In genomic region chr1:56056438-56057312, GRCh38 we compare ENCODE assay signal across 18 cellular contexts.
DNase-seq lines count a peak whose midpoint lies in the region; ATAC-seq and TF ChIP-seq lines count a peak whose summit lies in the region.
"Had no signal": no experiment of that assay in that cellular context is flagged by ENCODE, and none has a peak within 500 bp of the region (broad histone marks: within the 10 kb centered on the region; RNA-seq: fewer than 3 reads in every experiment).

No MANE protein-coding gene starts in this region.

- in situ Hi-C loops in mammary epithelial cell (cut with MboI; ENCODE audit: low sequenced_read_pairs in 2 of 2): no loop called here

- TF ChIP-seq CTCF in right atrium auricular region (IDR thresholded peaks at IDR 0.05) (no peak), mammary epithelial cell (conservative IDR thresholded peaks at IDR 0.05 in 1 of 2, IDR thresholded peaks at IDR 0.05 in 1 of 2; ENCODE audit: extremely low read depth in 1 of 2, insufficient read depth in 1 of 2, low read depth in 1 of 2, low read length in 2 of 2) (no peak)

- CTCF ChIA-PET in mammary epithelial cell (lab: Charles Lee; ENCODE audit: low non-redundant PET): no interaction called here

- H3K4me1 ChIP-seq in right atrium auricular region (no peaks in the 10 kb centered on the region), mammary epithelial cell (ENCODE audit: insufficient read depth, low read length) (no peaks in the 10 kb centered on the region), right cardiac atrium (ENCODE audit: control insufficient read depth, insufficient read depth, low read length) (no peaks in the 10 kb centered on the region), aorta (ENCODE audit: control insufficient read depth in 1 of 2, insufficient read depth in 2 of 2, low read length in 2 of 2) (peaks cover 0 to 6% of the 10 kb centered on the region in 2 donors)
- H3K4me1 ChIP-seq: A549 had no signal

- H4K20me1 ChIP-seq in mammary epithelial cell (ENCODE audit: insufficient read depth, low read length): no peaks in the 10 kb centered on the region

- H3K27me3 ChIP-seq in right atrium auricular region: no peaks in the 10 kb centered on the region
- no peaks in the 10 kb centered on the region for H3K27me3 ChIP-seq in mammary epithelial cell (ENCODE audit: insufficient read depth, low read length)
- H3K27me3 ChIP-seq in right cardiac atrium (ENCODE audit: control insufficient read depth, insufficient read depth): no peaks in the 10 kb centered on the region
- no peaks in the 10 kb centered on the region for H3K27me3 ChIP-seq in aorta (ENCODE audit: control insufficient read depth in 1 of 2, insufficient read depth in 2 of 2, low read length in 1 of 2)

- no peak overlapping the region for H2AFZ ChIP-seq in mammary epithelial cell (ENCODE audit: low read depth, low read length)

- H3K9me3 ChIP-seq in right atrium auricular region (no peaks in the 10 kb centered on the region), mammary epithelial cell (replicated peaks; ENCODE audit: insufficient read depth, low read length) (no peaks in the 10 kb centered on the region), right cardiac atrium (ENCODE audit: control insufficient read depth, low read length) (no peaks in the 10 kb centered on the region), aorta (ENCODE audit: control insufficient read depth, low read length) (no peaks in the 10 kb centered on the region)
- H3K9me3 ChIP-seq: A549 had no signal

- H3K79me2 ChIP-seq in mammary epithelial cell (ENCODE audit: insufficient read depth, low read length): no peaks in the 10 kb centered on the region

- 85% methylated on average over 9 of the region's 9 CpGs for WGBS in mammary epithelial cell (ENCODE audit: low coverage, missing lambda C conversion rate)
- 60% methylated on average over 9 of the region's 9 CpGs for WGBS in right cardiac atrium
- 69 to 72% methylated on average over 9 of the region's 9 CpGs for WGBS in aorta, 2 donors

- dilution Hi-C loops in mammary epithelial cell (cut with HindIII; ENCODE audit: low sequenced_read_pairs): no loop called here

- H3K4me3 ChIP-seq in right atrium auricular region (no peak overlapping the region), mammary epithelial cell (replicated peaks in 1 of 3; ENCODE audit: insufficient read depth in 1 of 3, low read depth in 2 of 3, low read length in 3 of 3) (no peak overlapping the region), right cardiac atrium (ENCODE audit: low read length) (no peak overlapping the region), aorta (ENCODE audit: low read length in 2 of 2) (no peak overlapping the region)
- H3K4me3 ChIP-seq: A549, K562 had no signal

- BruUV-seq in mammary epithelial cell (replicated peaks; lab: Mats Ljungman, UMichigan): no TSS peak

- no peak overlapping the region for H3K9ac ChIP-seq in mammary epithelial cell (ENCODE audit: insufficient read depth, low read length)

- ATAC-seq in Right ventricle myocardium inferior (peak; percentile 39), right cardiac atrium (peak; percentile 56 to 64), aorta (ENCODE audit: low FRiP score) (peak; percentile 38), GM21447 (IDR thresholded peaks at IDR 0.05; ENCODE audit: unreplicated experiment) (no peak)
- ATAC-seq: A549; activated CD8-positive, alpha-beta T cell treated with anti-CD3 and anti-CD28 coated beads, Interleukin-2, amount 10 ng/mL, durations not matched to agents 7 days and 5 days; K562; naive thymus-derived CD8-positive, alpha-beta T cell; stimulated activated effector memory CD8-positive, alpha-beta T cell treated with anti-CD3 and anti-CD28 coated beads, Interleukin-12 subunit alpha, Interleukin-12 subunit beta, amount 100 ng/mL, for 72 hours had no signal

- no peak overlapping the region for H3K4me2 ChIP-seq in mammary epithelial cell (ENCODE audit: insufficient read depth, low read depth, low read length)
- H3K4me2 ChIP-seq: A549 had no signal

- H3K36me3 ChIP-seq in right atrium auricular region (no peaks in the 10 kb centered on the region), mammary epithelial cell (ENCODE audit: insufficient read depth, low read length) (no peaks in the 10 kb centered on the region), aorta (ENCODE audit: control insufficient read depth in 1 of 2, insufficient read depth in 2 of 2, low read length in 1 of 2) (peaks cover 0 to 1% of the 10 kb centered on the region in 2 donors)

- intact Hi-C loops in Right ventricle myocardium inferior (cut with DNase I) (loop anchor here (5.0 to 10.0 kb wide), 2 partner anchors 72 to 91 kb away; no protein-coding TSS in a partner anchor), mammary epithelial cell (cut with micrococcal nuclease) (no loop called here), right cardiac atrium (cut with DNase I) (no loop called here), aorta (cut with DNase I) (no loop called here)

- DNase-seq in Right ventricle myocardium inferior (ENCODE audit: missing footprints) (no peak), right atrium auricular region (ENCODE audit: low spot score) (no peak), mammary epithelial cell (peak; percentile 51), right cardiac atrium (no peak), aorta (no peak), medulla oblongata (ENCODE audit: extremely low spot score) (no peak), HUDEP-2 (lab: John Stamatoyannopoulos, UW; ENCODE audit: unreplicated experiment in 76 of 76) (no peak)
- DNase-seq: activated CD8-positive, alpha-beta T cell treated with anti-CD3 and anti-CD28 coated beads, Interleukin-2, amount 10 ng/mL, durations not matched to agents 7 days and 5 days; activated effector memory CD4-positive, alpha-beta T cell treated with anti-CD3 and anti-CD28 coated beads, Interleukin-2, amount 50 U/mL, for 16 hours; CD8-positive, alpha-beta memory T cell; hypothalamus; naive thymus-derived CD8-positive, alpha-beta T cell; NCI-H226; stimulated activated CD4-positive, alpha-beta T cell treated with anti-CD3 and anti-CD28 coated beads, Interleukin-4, amount 100 ng/mL, for 24 hours had no signal

- H3K27ac ChIP-seq in right atrium auricular region (no peak overlapping the region), mammary epithelial cell (ENCODE audit: insufficient read depth, low read depth, low read length) (no peak overlapping the region), right cardiac atrium (ENCODE audit: low read length) (no peak overlapping the region), aorta (ENCODE audit: low read depth in 1 of 2, low read length in 2 of 2) (no peak overlapping the region)
- H3K27ac ChIP-seq: A549 had no signal
